ENCODE assay signal across 17 cellular contexts in the genomic region with DNA sequence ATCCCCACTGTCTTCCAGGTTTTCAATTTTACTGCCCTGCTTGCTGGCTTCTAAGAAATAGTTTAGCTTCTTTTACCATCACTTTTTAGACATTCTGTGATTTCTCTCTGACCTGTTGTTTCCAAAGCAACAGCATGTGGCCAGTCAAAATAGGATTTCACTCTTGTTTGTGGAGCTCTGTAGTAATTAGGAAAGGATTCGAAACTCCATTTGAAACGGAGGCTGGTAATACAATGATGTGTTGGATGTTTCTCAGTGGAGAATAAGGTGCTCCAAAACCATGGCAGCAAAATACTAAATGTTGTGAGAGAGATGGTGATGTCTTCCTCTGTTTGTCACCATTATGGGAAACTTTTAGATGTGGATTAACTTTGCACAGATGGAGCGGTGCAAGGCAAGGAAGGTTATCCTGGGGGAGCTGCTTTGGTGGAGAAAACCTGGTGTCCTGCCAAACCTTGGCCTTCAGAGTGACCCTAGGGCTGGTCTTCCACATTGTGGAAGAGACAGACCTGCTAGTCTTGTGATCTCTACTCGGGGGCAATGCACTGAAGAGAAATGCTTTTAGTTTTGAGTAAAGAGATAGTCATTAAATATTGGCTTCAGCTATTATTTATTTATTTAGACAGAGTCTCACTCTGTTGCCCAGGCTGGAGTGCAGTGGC.
"Had no signal": no experiment of that assay in that cellular context is flagged by ENCODE, and none has a peak within 500 bp of the region (broad histone marks: within the 10 kb centered on the region; RNA-seq: fewer than 3 reads in every experiment).

No MANE protein-coding gene starts in this region.

- H3K27ac Mint-ChIP-seq: dendritic cell treated with granulocyte-macrophage colony-stimulating factor and Interleukin-4, amounts not matched to agents 40 ng/mL and 50 ng/mL, for 4 days; stimulated activated naive B cell treated with anti-CD40 and anti-IgM and Interleukin-4, amounts not matched to agents 10 μg/mL and 1 μg/mL and 100 μg/mL, for 72 hours had no signal

- H3K27ac ChIP-seq: gastrocnemius medialis had no signal

- DNase-seq: activated CD4-positive, alpha-beta T cell treated with anti-CD3 and anti-CD28 coated beads, Interleukin-2, amount 50 U/mL, for 4 hours; activated CD4-positive, CD25-positive, alpha-beta regulatory T cell; activated CD8-positive, alpha-beta memory T cell treated with anti-CD3 and anti-CD28 coated beads, Interleukin-2, amount 50 U/mL, for 4 hours; activated effector memory CD4-positive, alpha-beta T cell treated with Interleukin-2 at 50 U/mL for 16 hours; brain microvascular endothelial cell; effector memory CD4-positive, alpha-beta T cell; gastrocnemius medialis; left cardiac atrium; midbrain; retina; stimulated activated CD4-positive, alpha-beta T cell treated with anti-CD3 and anti-CD28 coated beads, Interleukin-2, amount 100 ng/mL, for 48 hours; stimulated activated naive B cell treated with anti-CD40 and anti-IgM and Interleukin-4, amounts not matched to agents 10 μg/mL and 1 μg/mL and 100 μg/mL, for 72 hours had no signal

- ATAC-seq: gastrocnemius medialis; left cardiac atrium; stimulated activated naive B cell treated with anti-CD40 and anti-IgM and Interleukin-4, amounts not matched to agents 10 μg/mL and 1 μg/mL and 100 μg/mL, for 72 hours had no signal

- H3K4me3 ChIP-seq: gastrocnemius medialis, lung, SK-N-MC had no signal

- H3K4me3 Mint-ChIP-seq: activated naive CD4-positive, alpha-beta T cell treated with anti-CD3 and anti-CD28 coated beads, Interleukin-2, amount 50 U/mL, for 24 hours; central memory CD8-positive, alpha-beta T cell; dendritic cell treated with granulocyte-macrophage colony-stimulating factor and Interleukin-4, amounts not matched to agents 40 ng/mL and 50 ng/mL, for 4 days; stimulated activated naive B cell treated with anti-CD40 and anti-IgM and Interleukin-4, amounts not matched to agents 10 μg/mL and 1 μg/mL and 100 μg/mL, for 72 hours had no signal

- H3K9me3 Mint-ChIP-seq: central memory CD8-positive, alpha-beta T cell; dendritic cell treated with granulocyte-macrophage colony-stimulating factor and Interleukin-4, amounts not matched to agents 40 ng/mL and 50 ng/mL, for 4 days; stimulated activated naive B cell treated with anti-CD40 and anti-IgM and Interleukin-4, amounts not matched to agents 10 μg/mL and 1 μg/mL and 100 μg/mL, for 72 hours had no signal

- H3K36me3 Mint-ChIP-seq: stimulated activated naive B cell treated with anti-CD40 and anti-IgM and Interleukin-4, amounts not matched to agents 10 μg/mL and 1 μg/mL and 100 μg/mL, for 72 hours had no signal

- H3K36me3 ChIP-seq: brain microvascular endothelial cell, gastrocnemius medialis had no signal

- H3K4me1 Mint-ChIP-seq: stimulated activated naive B cell treated with anti-CD40 and anti-IgM and Interleukin-4, amounts not matched to agents 10 μg/mL and 1 μg/mL and 100 μg/mL, for 72 hours had no signal

- H3K27me3 Mint-ChIP-seq: activated naive CD4-positive, alpha-beta T cell treated with anti-CD3 and anti-CD28 coated beads, Interleukin-2, amount 50 U/mL, for 24 hours; central memory CD8-positive, alpha-beta T cell; dendritic cell treated with granulocyte-macrophage colony-stimulating factor and Interleukin-4, amounts not matched to agents 40 ng/mL and 50 ng/mL, for 4 days had no signal

- H3K9me3 ChIP-seq: gastrocnemius medialis had no signal

- H3K27me3 ChIP-seq: brain microvascular endothelial cell, gastrocnemius medialis had no signal
